In the genomic region with DNA sequence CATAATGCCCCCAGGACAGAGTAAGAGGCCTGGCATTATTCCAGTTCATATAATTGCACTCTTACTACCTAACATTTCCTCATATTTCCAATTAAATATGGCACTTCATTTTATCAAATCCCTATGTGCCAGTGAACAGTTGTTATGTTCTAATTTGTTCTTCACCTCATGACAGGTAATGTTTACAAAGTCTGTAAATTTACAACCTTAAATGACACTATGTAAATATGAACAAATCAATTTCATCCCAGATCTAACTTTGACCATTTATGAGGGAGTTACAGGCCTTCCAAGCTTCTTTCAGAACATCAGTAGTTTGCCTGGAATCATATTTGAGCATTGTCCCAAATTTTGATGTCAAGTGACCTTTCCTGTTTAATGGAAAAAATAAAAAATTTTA, we compare ENCODE assay signal across 19 cellular contexts.
DNase-seq lines count a peak whose midpoint lies in the region; ATAC-seq and TF ChIP-seq lines count a peak whose summit lies in the region.
"Had no signal": no experiment of that assay in that cellular context is flagged by ENCODE, and none has a peak within 500 bp of the region (broad histone marks: within the 10 kb centered on the region; RNA-seq: fewer than 3 reads in every experiment).

No MANE protein-coding gene starts in this region.

- H3K9me3 ChIP-seq in liver (ENCODE audit: control insufficient read depth in 4 of 4, low read length in 3 of 4) = no peaks in the 10 kb centered on the region
- H3K9me3 ChIP-seq in PC-3 (ENCODE audit: low read length) = no peaks in the 10 kb centered on the region
- H3K9me3 ChIP-seq: SK-N-SH had no signal

- CTCF ChIA-PET in PC-3 (lab: Charles Lee) = no interaction called here

- no peaks in the 10 kb centered on the region for H3K79me2 ChIP-seq in PC-3 (ENCODE audit: low read length)

- POLR2A ChIA-PET in PC-3 (lab: Charles Lee; ENCODE audit: unreplicated experiment) = no interaction called here

- peaks cover 0 to 32% (median 26%) of the 10 kb centered on the region in 4 donors for H3K4me1 ChIP-seq in liver (ENCODE audit: control insufficient read depth in 4 of 4, insufficient read depth in 4 of 4, low read length in 3 of 4)
- no peaks in the 10 kb centered on the region for H3K4me1 ChIP-seq in PC-3 (ENCODE audit: insufficient read depth, low read length)

- H4K20me1 ChIP-seq in PC-3 (ENCODE audit: low read length) = no peaks in the 10 kb centered on the region

- H3K4me3 Mint-ChIP-seq in activated T-helper 2 cell treated with anti-CD3 and anti-CD28 coated beads, Interferon-gamma antibody, Interleukin-2, Interleukin-4, amounts not matched to agents 10 μg/mL and 5 μg/mL and 100 μg/mL, durations not matched to agents 14 hours and 24 hours and 36 hours (ENCODE audit: low read depth) = no peak overlapping the region
- H3K4me3 Mint-ChIP-seq: H9, HFFc6 had no signal

- H3K27me3 Mint-ChIP-seq in activated T-helper 2 cell treated with anti-CD3 and anti-CD28 coated beads, Interferon-gamma antibody, Interleukin-2, Interleukin-4, amounts not matched to agents 10 μg/mL and 5 μg/mL and 100 μg/mL, durations not matched to agents 14 hours and 24 hours and 36 hours (ENCODE audit: low read depth) = no peaks in the 10 kb centered on the region

- H3K9ac ChIP-seq in liver (ENCODE audit: low read depth in 1 of 2, low read length in 2 of 2) = no peak overlapping the region
- no peak overlapping the region for H3K9ac ChIP-seq in PC-3 (ENCODE audit: low read length)
- H3K9ac ChIP-seq: SK-N-SH had no signal

- no peak for TF ChIP-seq CTCF in liver (IDR thresholded peaks at IDR 0.05; ENCODE audit: low read depth, low read length, missing input control)
- TF ChIP-seq CTCF in PC-3 (conservative IDR thresholded peaks at IDR 0.05; ENCODE audit: low read depth, low read length) = no peak

- H3K36me3 Mint-ChIP-seq in activated T-helper 2 cell treated with anti-CD3 and anti-CD28 coated beads, Interferon-gamma antibody, Interleukin-2, Interleukin-4, amounts not matched to agents 10 μg/mL and 5 μg/mL and 100 μg/mL, durations not matched to agents 14 hours and 24 hours and 36 hours (ENCODE audit: low read depth) = no peaks in the 10 kb centered on the region

- no peaks in the 10 kb centered on the region for H3K4me1 Mint-ChIP-seq in activated T-helper 2 cell treated with anti-CD3 and anti-CD28 coated beads, Interferon-gamma antibody, Interleukin-2, Interleukin-4, amounts not matched to agents 10 μg/mL and 5 μg/mL and 100 μg/mL, durations not matched to agents 14 hours and 24 hours and 36 hours (ENCODE audit: low read depth)

- no peak overlapping the region for H3K4me2 ChIP-seq in PC-3 (ENCODE audit: low read length)
- H3K4me2 ChIP-seq: SK-N-SH had no signal

- no peaks in the 10 kb centered on the region for H3K9me2 ChIP-seq in PC-3 (replicated peaks; ENCODE audit: low read length)
- H3K9me2 ChIP-seq: SK-N-SH had no signal

- H3K27ac Mint-ChIP-seq in activated T-helper 2 cell treated with anti-CD3 and anti-CD28 coated beads, Interferon-gamma antibody, Interleukin-2, Interleukin-4, amounts not matched to agents 10 μg/mL and 5 μg/mL and 100 μg/mL, durations not matched to agents 14 hours and 24 hours and 36 hours = no peak overlapping the region
- H3K27ac Mint-ChIP-seq: H9, HFFc6 had no signal

- H3K4me3 ChIP-seq in liver (ENCODE audit: low read depth in 1 of 3, low read length in 3 of 3) = no peak overlapping the region
- H3K4me3 ChIP-seq in PC-3 (ENCODE audit: low read length) = no peak overlapping the region

- H3K27ac ChIP-seq in liver (ENCODE audit: low read depth in 1 of 2, low read length in 2 of 2) (no peak overlapping the region), PC-3 (ENCODE audit: low read length) (no peak overlapping the region)
- H3K27ac ChIP-seq: C4-2B had no signal

- no peaks in the 10 kb centered on the region for H3F3A ChIP-seq in PC-3 (ENCODE audit: low read length, unreplicated experiment)

- DNase-seq in DMS153 treated with DMSO at 0.1 percent for 48 hours (lab: John Stamatoyannopoulos, UW; ENCODE audit: unreplicated experiment) (peak; percentile 87), NCI-H146 (lab: John Stamatoyannopoulos, UW) (peak; percentile 38), SHP77 (lab: John Stamatoyannopoulos, UW) (peak; percentile 92 to 93), PC-3 (no peak)
- DNase-seq in activated T-helper 2 cell treated with anti-CD3 and anti-CD28 coated beads, Interferon-gamma antibody, Interleukin-2, Interleukin-4, amounts not matched to agents 10 μg/mL and 5 μg/mL and 100 μg/mL, durations not matched to agents 14 hours and 24 hours and 36 hours (ENCODE audit: low spot score) = no peak
- DNase-seq: DMS79, H9, HFFc6, KBM-7, NCI-H1092 treated with DMSO at 0.1 percent for 48 hours, NCI-H1694 treated with DMSO at 0.1 percent for 48 hours, NCI-H2107, NCI-H446 treated with DMSO at 0.1 percent for 48 hours, Right ventricle myocardium superior, SK-N-SH had no signal

- no peaks in the 10 kb centered on the region for H3K27me3 ChIP-seq in liver (ENCODE audit: control insufficient read depth in 4 of 4, insufficient read depth in 4 of 4, low read length in 3 of 4)
- no peaks in the 10 kb centered on the region for H3K27me3 ChIP-seq in PC-3 (ENCODE audit: low read length)

- H3K36me3 ChIP-seq in liver (ENCODE audit: control insufficient read depth in 4 of 4, insufficient read depth in 3 of 4, low read depth in 1 of 4, low read length in 3 of 4) (no peaks in the 10 kb centered on the region), PC-3 (ENCODE audit: low read depth, low read length) (no peaks in the 10 kb centered on the region)

- ATAC-seq in PC-3 (no peak), GM18907 (IDR thresholded peaks at IDR 0.05; ENCODE audit: unreplicated experiment) (no peak), GM19035 (IDR thresholded peaks at IDR 0.05; ENCODE audit: unreplicated experiment) (no peak)

- intact Hi-C loops in PC-3 (cut with micrococcal nuclease) = no loop called here
- intact Hi-C loops in activated T-helper 2 cell treated with anti-CD3 and anti-CD28 coated beads, Interferon-gamma antibody, Interleukin-2, Interleukin-4, amounts not matched to agents 10 μg/mL and 5 μg/mL and 100 μg/mL, durations not matched to agents 14 hours and 24 hours and 36 hours (cut with micrococcal nuclease) = no loop called here

- no TSS peak for BruUV-seq in PC-3 (replicated peaks; lab: Mats Ljungman, UMichigan)

- peak in 1 of 2 donors; percentile 13 for TF ChIP-seq RAD21 in liver (IDR thresholded peaks at IDR 0.05)

- peaks cover 36% of the 10 kb centered on the region for H3K9me3 Mint-ChIP-seq in activated T-helper 2 cell treated with anti-CD3 and anti-CD28 coated beads, Interferon-gamma antibody, Interleukin-2, Interleukin-4, amounts not matched to agents 10 μg/mL and 5 μg/mL and 100 μg/mL, durations not matched to agents 14 hours and 24 hours and 36 hours

- H2AFZ ChIP-seq in PC-3 (ENCODE audit: low read length) = no peak overlapping the region

TF ChIP-seq in liver, 16 proteins besides CTCF, POLR2A, EP300 and RAD21:
- peak; percentile 87 for TF ChIP-seq FOXA2 (IDR thresholded peaks at IDR 0.05)
- TF ChIP-seq FOXA1 (IDR thresholded peaks at IDR 0.05) = peak; percentile 84
- peak in 1 of 2 donors; percentile 43 for TF ChIP-seq HNF4A (conservative IDR thresholded peaks at IDR 0.05)
- peak in 1 of 2 donors; percentile 34 for TF ChIP-seq RXRA (IDR thresholded peaks at IDR 0.05)
- TF ChIP-seq, protein P1, sequence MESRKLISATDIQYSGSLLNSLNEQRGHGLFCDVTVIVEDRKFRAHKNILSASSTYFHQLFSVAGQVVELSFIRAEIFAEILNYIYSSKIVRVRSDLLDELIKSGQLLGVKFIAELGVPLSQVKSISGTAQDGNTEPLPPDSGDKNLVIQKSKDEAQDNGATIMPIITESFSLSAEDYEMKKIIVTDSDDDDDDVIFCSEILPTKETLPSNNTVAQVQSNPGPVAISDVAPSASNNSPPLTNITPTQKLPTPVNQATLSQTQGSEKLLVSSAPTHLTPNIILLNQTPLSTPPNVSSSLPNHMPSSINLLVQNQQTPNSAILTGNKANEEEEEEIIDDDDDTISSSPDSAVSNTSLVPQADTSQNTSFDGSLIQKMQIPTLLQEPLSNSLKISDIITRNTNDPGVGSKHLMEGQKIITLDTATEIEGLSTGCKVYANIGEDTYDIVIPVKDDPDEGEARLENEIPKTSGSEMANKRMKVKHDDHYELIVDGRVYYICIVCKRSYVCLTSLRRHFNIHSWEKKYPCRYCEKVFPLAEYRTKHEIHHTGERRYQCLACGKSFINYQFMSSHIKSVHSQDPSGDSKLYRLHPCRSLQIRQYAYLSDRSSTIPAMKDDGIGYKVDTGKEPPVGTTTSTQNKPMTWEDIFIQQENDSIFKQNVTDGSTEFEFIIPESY (IDR thresholded peaks at IDR 0.05) = no peak
- peak; percentile 29 for TF ChIP-seq SP1 (IDR thresholded peaks at IDR 0.05)

Comparison
In these comparisons a context has a peak if more than half of its experiments do, and no peak if none do; other contexts are left out.
1. DNase-seq: peak in DMS153 treated with DMSO at 0.1 percent for 48 hours (single experiment), NCI-H146 (single experiment) and SHP77 (2 of 2); none in PC-3 (single experiment) and activated T-helper 2 cell treated with anti-CD3 and anti-CD28 coated beads, Interferon-gamma antibody, Interleukin-2, Interleukin-4, amounts not matched to agents 10 μg/mL and 5 μg/mL and 100 μg/mL, durations not matched to agents 14 hours and 24 hours and 36 hours (single experiment).